8 cellular contexts compared by ENCODE assay signal in the genomic region with DNA sequence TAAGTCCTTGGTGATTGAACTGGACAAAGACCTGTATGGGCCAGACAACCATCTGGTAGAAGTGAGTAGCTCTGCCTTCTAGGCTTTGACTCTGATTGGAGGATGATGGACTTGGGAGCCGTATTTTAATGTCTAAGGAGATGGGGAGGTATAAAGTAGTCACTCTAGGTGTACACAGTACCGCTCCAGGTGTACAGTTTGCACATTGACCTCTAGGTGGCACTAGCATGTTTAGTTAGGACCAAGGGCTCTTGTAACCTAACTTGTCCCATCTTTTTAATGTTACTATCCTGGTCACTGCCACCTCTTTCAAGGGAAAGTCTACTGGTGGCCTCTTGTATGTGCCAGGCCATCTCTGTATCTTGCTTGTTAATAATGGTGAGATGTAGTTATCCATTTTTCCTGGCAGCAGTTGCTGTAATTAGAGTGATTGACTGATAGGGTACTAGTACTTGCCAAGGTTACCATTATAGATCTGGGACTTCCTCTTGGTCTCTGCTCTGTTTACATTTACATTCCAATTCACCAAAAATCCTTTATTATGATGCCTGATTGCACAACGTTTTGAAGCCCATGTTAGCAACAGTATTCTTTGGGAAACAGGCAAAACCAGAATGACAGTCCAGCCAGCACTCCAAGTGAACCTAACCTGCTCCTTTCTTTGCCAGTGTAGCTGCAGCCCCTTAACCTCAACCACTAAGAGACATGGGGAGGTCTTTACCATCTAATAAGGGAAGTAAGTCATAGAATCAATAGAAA. TPM values are rescaled to one million over a fixed set of nuclear protein-coding genes. Genes with fewer than 3 reads are reported as not detected.
DNase-seq lines count a peak whose midpoint lies in the region; ATAC-seq and TF ChIP-seq lines count a peak whose summit lies in the region.

No MANE protein-coding gene starts in this region.

- intact Hi-C loops in gastrocnemius medialis (cut with DNase I; ENCODE audit: low total_unique reads) = loop anchor here (1.0 to 10.0 kb wide), 2 partner anchors 15 to 226 kb away; no protein-coding TSS in a partner anchor

- TF ChIP-seq POLR2A in gastroesophageal sphincter (IDR thresholded peaks at IDR 0.05) = no peak
- no peak for TF ChIP-seq POLR2A in gastrocnemius medialis (IDR thresholded peaks at IDR 0.05)

- H3K9me3 ChIP-seq in OCI-LY3 (ENCODE audit: insufficient read depth, low read length) = no peaks in the 10 kb centered on the region
- no peaks in the 10 kb centered on the region for H3K9me3 ChIP-seq in gastroesophageal sphincter
- H3K9me3 ChIP-seq in gastrocnemius medialis = no peaks in the 10 kb centered on the region

- 17 to 30% methylated on average over 2 to 3 of the region's 3 CpGs for WGBS in gastroesophageal sphincter (ENCODE audit: low coverage in 1 of 2), 2 donors

- DNase-seq in DMS153 treated with DMSO at 0.1 percent for 48 hours (lab: John Stamatoyannopoulos, UW; ENCODE audit: unreplicated experiment) (peak; percentile 9), HT-29 (ENCODE audit: low spot score) (peak; percentile 93), gastrocnemius medialis (peak in 1 of 2 donors; percentile 64), foreskin melanocyte (no peak)
- peak; percentile 21 for DNase-seq in activated effector memory CD4-positive, alpha-beta T cell treated with Interleukin-2 at 50 U/mL for 16 hours

- no peak for ATAC-seq in gastroesophageal sphincter
- ATAC-seq in gastrocnemius medialis = peak; percentile 46 to 68
- no peak for ATAC-seq in GM21529 (IDR thresholded peaks at IDR 0.05; ENCODE audit: unreplicated experiment)

- in situ Hi-C loops in gastrocnemius medialis (cut with MboI; ENCODE audit: low sequenced_read_pairs in 4 of 4) = loop anchor here in 2 of 4 donors (25.0 kb wide), 1 partner anchor 224 kb away; no protein-coding TSS in a partner anchor

- H3K4me2 ChIP-seq in OCI-LY3 (ENCODE audit: low read length) = no peak overlapping the region

- H3K4me1 ChIP-seq in OCI-LY3 (ENCODE audit: low read length) (peaks cover 6% of the 10 kb centered on the region; the same call in 1 of the 2 replicates), gastroesophageal sphincter (peaks cover 0 to 45% (median 0%) of the 10 kb centered on the region in 3 donors), gastrocnemius medialis (peaks cover 13 to 14% of the 10 kb centered on the region in 2 donors)

- peaks cover 5% of the 10 kb centered on the region for H4K20me1 ChIP-seq in OCI-LY3 (ENCODE audit: insufficient read depth, low read length)

- no peaks in the 10 kb centered on the region for H3K27me3 ChIP-seq in OCI-LY3 (ENCODE audit: low read depth, low read length)
- no peaks in the 10 kb centered on the region for H3K27me3 ChIP-seq in gastroesophageal sphincter
- H3K27me3 ChIP-seq in gastrocnemius medialis = no peaks in the 10 kb centered on the region

- H3K36me3 ChIP-seq in OCI-LY3 (replicated peaks; ENCODE audit: low read depth, low read length) = peaks cover 40% of the 10 kb centered on the region
- peaks cover 2 to 73% of the 10 kb centered on the region in 2 donors for H3K36me3 ChIP-seq in gastroesophageal sphincter
- peaks cover 2 to 74% of the 10 kb centered on the region in 2 donors for H3K36me3 ChIP-seq in gastrocnemius medialis

- peaks cover 20% of the 10 kb centered on the region for H3K79me2 ChIP-seq in OCI-LY3 (ENCODE audit: low read length)

- H3K27ac ChIP-seq in OCI-LY3 (ENCODE audit: low read length) (no peak overlapping the region), gastroesophageal sphincter (no peak overlapping the region), gastrocnemius medialis (peak overlapping the region; percentile 31 to 51 (median 48))

- H2AFZ ChIP-seq in OCI-LY3 (ENCODE audit: low read depth, low read length) = no peak overlapping the region

- TF ChIP-seq EP300 in gastroesophageal sphincter (IDR thresholded peaks at IDR 0.05) = no peak

- TF ChIP-seq CTCF in OCI-LY3 (IDR thresholded peaks at IDR 0.05; ENCODE audit: low read depth, low read length) (peak; percentile 90), gastroesophageal sphincter (IDR thresholded peaks at IDR 0.05) (peak; percentile 59 to 81 (median 69)), gastrocnemius medialis (IDR thresholded peaks at IDR 0.05 in 4 of 5, conservative IDR thresholded peaks at IDR 0.05 in 1 of 5) (peak; percentile 43 to 80 (median 74))

- H3K4me3 ChIP-seq in OCI-LY3 (ENCODE audit: low read length) (no peak overlapping the region), gastroesophageal sphincter (no peak overlapping the region), gastrocnemius medialis (no peak overlapping the region)

- H3K9ac ChIP-seq in OCI-LY3 (ENCODE audit: low read length) = no peak overlapping the region

RNA-seq across cellular contexts. Expression of a gene that starts 3.6 kb away (rescaled TPM):
- total RNA-seq in HT-29 (2014; rRNA removed; shearing (Covaris generic)) = 74.8 and 90.4 TPM in 2 replicates
- total RNA-seq in gastroesophageal sphincter (10 to 100 TPM; 26.6 to 52.8 (median 44.2) TPM), gastrocnemius medialis (10 to 100 TPM; 16.9 to 27.3 (median 20.1) TPM)

RNA-seq across cellular contexts. Expression of a gene that starts 15.1 kb away (rescaled TPM):
- total RNA-seq in HT-29 (2014; rRNA removed; shearing (Covaris generic)) = 8.0 and 9.5 TPM in 2 replicates
- 10 to 100 TPM in 1 of 4 donors, 1 to 10 TPM in 1, under 1 TPM in 2; 0.08 to 49.5 (median 1.3) TPM for total RNA-seq in gastroesophageal sphincter
- 100 to 1,000 TPM in 3 of 4 donors, 10 to 100 TPM in 1; 68.2 to 763 (median 288) TPM for total RNA-seq in gastrocnemius medialis

RNA-seq across cellular contexts. Expression of a gene that starts 23.3 kb away (rescaled TPM):
- total RNA-seq in HT-29 (2014; rRNA removed; shearing (Covaris generic)) = 85.6 and 98.6 TPM in 2 replicates
- total RNA-seq in gastroesophageal sphincter (100 to 1,000 TPM in 1 of 4 donors, 10 to 100 TPM in 3; 66.1 to 111 (median 81.0) TPM), gastrocnemius medialis (100 to 1,000 TPM in 3 of 4 donors, 10 to 100 TPM in 1; 98.8 to 137 (median 106) TPM)

RNA-seq across cellular contexts. Expression of a gene that starts 31.4 kb away (rescaled TPM):
- 6.7 and 7.0 TPM in 2 replicates for total RNA-seq in HT-29 (2014; rRNA removed; shearing (Covaris generic))
- total RNA-seq in gastroesophageal sphincter (1 to 10 TPM in 3 of 4 donors, under 1 TPM in 1; 0.82 to 4.9 (median 3.1) TPM), gastrocnemius medialis (under 1 TPM in 2 of 4 donors, not detected in 2; 0.15 to 0.53 TPM)

Comparison
In these comparisons a context has a peak if more than half of its experiments do, and no peak if none do; other contexts are left out.
1. H3K27ac ChIP-seq: peak in gastrocnemius medialis (4 of 4); none in OCI-LY3 (single experiment) and gastroesophageal sphincter (0 of 4).
2. ATAC-seq: peak in gastrocnemius medialis (2 of 2); none in gastroesophageal sphincter (single experiment) and GM21529 (single experiment).
3. Peak in every context shown above with its lines, with median percentiles within 50 percentile points of each other: CTCF ChIP-seq.